21 cellular contexts compared by ENCODE assay signal in genomic region chr3:142566096-142566495, GRCh38. TPM values are rescaled to one million over a fixed set of nuclear protein-coding genes. Genes with fewer than 3 reads are reported as not detected.
DNase-seq lines count a peak whose midpoint lies in the region; ATAC-seq and TF ChIP-seq lines count a peak whose summit lies in the region.
"Had no signal": no experiment of that assay in that cellular context is flagged by ENCODE, and none has a peak within 500 bp of the region (broad histone marks: within the 10 kb centered on the region; RNA-seq: fewer than 3 reads in every experiment).

No MANE protein-coding gene starts in this region.

- TF ChIP-seq CTCF in Calu3 (IDR thresholded peaks at IDR 0.05; ENCODE audit: unreplicated experiment): no peak
- no peak for TF ChIP-seq CTCF in mucosa of descending colon (IDR thresholded peaks at IDR 0.05)

- peak overlapping the region; percentile 36 for H3K4me3 Mint-ChIP-seq in Calu3 (ENCODE audit: low read depth, unreplicated experiment)
- H3K4me3 Mint-ChIP-seq: CD4-positive, alpha-beta T cell; T-helper 17 cell had no signal

- DNase-seq in Calu3 (peak; percentile 73), HT-29 (ENCODE audit: low spot score) (peak; percentile 28), SK-MEL-5 (ENCODE audit: low read depth, low spot score) (peak; percentile 62), mucosa of descending colon (no peak), H7 (no peak), EL (no peak)
- DNase-seq: Caco-2; CD4-positive, alpha-beta T cell; GF-D8; Kasumi-1; MG63; NCI-H1417; NCI-H187 treated with DMSO at 0.1 percent for 48 hours; NCI-H2107; NCI-H2227 treated with DMSO at 0.1 percent for 48 hours; NCI-H526; OCI-M1; Right ventricle myocardium superior; SW 1271; T-helper 17 cell had no signal

- in situ Hi-C loops in SK-MEL-5 (cut with HindIII; ENCODE audit: low pct_unique_long_range_greater_than_20kb, low sequenced_read_pairs): no loop called here

- H3K9me3 Mint-ChIP-seq in Calu3 (ENCODE audit: low read depth, unreplicated experiment): peaks cover 2% of the 10 kb centered on the region
- H3K9me3 Mint-ChIP-seq: CD4-positive, alpha-beta T cell had no signal

- BruUV-seq in Calu3 (replicated peaks; lab: Mats Ljungman, UMichigan): no TSS peak

- no peaks in the 10 kb centered on the region for H3K4me1 ChIP-seq in mucosa of descending colon (ENCODE audit: low read depth)
- H3K4me1 ChIP-seq: Caco-2 had no signal

- intact Hi-C loops in Calu3 (cut with micrococcal nuclease; ENCODE audit: unreplicated experiment): loop anchor here (10.0 kb wide), 1 partner anchor 961 kb away; no protein-coding TSS in a partner anchor
- intact Hi-C loops in mucosa of descending colon (cut with DNase I, micrococcal nuclease): no loop called here

- peaks cover 39% of the 10 kb centered on the region for H3K4me1 Mint-ChIP-seq in Calu3 (ENCODE audit: low read depth, unreplicated experiment)

- peak overlapping the region; percentile 82 for H3K27ac Mint-ChIP-seq in Calu3 (ENCODE audit: unreplicated experiment)
- H3K27ac Mint-ChIP-seq: CD4-positive, alpha-beta T cell; T-helper 17 cell had no signal

- no peaks in the 10 kb centered on the region for H3K36me3 ChIP-seq in mucosa of descending colon (ENCODE audit: low read depth)
- H3K36me3 ChIP-seq in H7 (replicated peaks; ENCODE audit: control insufficient read depth, insufficient read depth, low read length): no peaks in the 10 kb centered on the region

- H3K27me3 ChIP-seq in H7 (ENCODE audit: control insufficient read depth, insufficient read depth, low read length): no peaks in the 10 kb centered on the region
- H3K27me3 ChIP-seq: MG63 had no signal

- no peaks in the 10 kb centered on the region for H3K9me3 ChIP-seq in mucosa of descending colon
- H3K9me3 ChIP-seq: Caco-2, MG63 had no signal

- H3K36me3 Mint-ChIP-seq in Calu3 (ENCODE audit: insufficient read depth, unreplicated experiment): peaks cover 53% of the 10 kb centered on the region

- no peaks in the 10 kb centered on the region for H3K27me3 Mint-ChIP-seq in Calu3 (ENCODE audit: unreplicated experiment)
- H3K27me3 Mint-ChIP-seq: CD4-positive, alpha-beta T cell; T-helper 17 cell had no signal

- peak; percentile 31 for ATAC-seq in mucosa of descending colon
- ATAC-seq in GM18909 (IDR thresholded peaks at IDR 0.05; ENCODE audit: poor library complexity, unreplicated experiment): no peak
- ATAC-seq: T-helper 17 cell had no signal

- H3K4me3 ChIP-seq in mucosa of descending colon (no peak overlapping the region), H7 (ENCODE audit: insufficient read depth, low read depth, low read length) (no peak overlapping the region)
- H3K4me3 ChIP-seq: MG63 had no signal

- CTCF ChIA-PET in Calu3 (lab: Charles Lee): interaction anchor here (0.6 to 0.7 kb wide), 6 partner anchors 32 to 1197 kb away, joined by 3 to 7 read pairs (median 4); no protein-coding TSS in a partner anchor

RNA-seq across cellular contexts. Expression of gene ATR, which starts 12.4 kb away (rescaled TPM):
- 58.1 and 70.5 TPM in 2 replicates for total RNA-seq in Calu3 (2022)
- 12.9 and 15.4 TPM in 2 replicates for total RNA-seq in HT-29 (2014; rRNA removed; shearing (Covaris generic))
- total RNA-seq in SK-MEL-5 (2014; rRNA removed; shearing (Covaris generic)): 26.0 and 33.5 TPM in 2 replicates
- polyA plus RNA-seq in SK-MEL-5 (2015; cell fraction: cytosol; rRNA removed): 13.2 and 27.0 TPM in 2 replicates
- 138 and 171 TPM in 2 replicates for polyA plus RNA-seq in SK-MEL-5 (2015; cell fraction: nucleus; rRNA removed)
- total RNA-seq in mucosa of descending colon: 10 to 100 TPM; 16.0 to 21.1 (median 18.1) TPM
- 18.3 and 29.9 TPM in 2 replicates for total RNA-seq in H7 (2014; rRNA removed; shearing (Covaris generic))

RNA-seq across cellular contexts. Expression of gene PLS1, which starts 30.1 kb away (rescaled TPM):
- total RNA-seq in Calu3 (2022): 155 and 165 TPM in 2 replicates
- total RNA-seq in HT-29 (2014; rRNA removed; shearing (Covaris generic)): 38.5 and 40.3 TPM in 2 replicates
- total RNA-seq in SK-MEL-5 (2014; rRNA removed; shearing (Covaris generic)): 7.4 and 10.5 TPM in 2 replicates
- polyA plus RNA-seq in SK-MEL-5 (2015; cell fraction: cytosol; rRNA removed): 7.1 and 9.5 TPM in 2 replicates
- 5.1 and 8.2 TPM in 2 replicates for polyA plus RNA-seq in SK-MEL-5 (2015; cell fraction: nucleus; rRNA removed)
- total RNA-seq in mucosa of descending colon: 100 to 1,000 TPM; 235 to 448 (median 442) TPM
- total RNA-seq in H7 (2014; rRNA removed; shearing (Covaris generic)): 13.8 and 21.5 TPM in 2 replicates

Comparison
In these comparisons a context has a peak if more than half of its experiments do, and no peak if none do; other contexts are left out.
1. DNase-seq: peak in Calu3 (single experiment), HT-29 (single experiment) and SK-MEL-5 (single experiment); none in mucosa of descending colon (0 of 3), H7 (single experiment) and EL (single experiment).